ENCODE assay signal across 10 cellular contexts in the genomic region with DNA sequence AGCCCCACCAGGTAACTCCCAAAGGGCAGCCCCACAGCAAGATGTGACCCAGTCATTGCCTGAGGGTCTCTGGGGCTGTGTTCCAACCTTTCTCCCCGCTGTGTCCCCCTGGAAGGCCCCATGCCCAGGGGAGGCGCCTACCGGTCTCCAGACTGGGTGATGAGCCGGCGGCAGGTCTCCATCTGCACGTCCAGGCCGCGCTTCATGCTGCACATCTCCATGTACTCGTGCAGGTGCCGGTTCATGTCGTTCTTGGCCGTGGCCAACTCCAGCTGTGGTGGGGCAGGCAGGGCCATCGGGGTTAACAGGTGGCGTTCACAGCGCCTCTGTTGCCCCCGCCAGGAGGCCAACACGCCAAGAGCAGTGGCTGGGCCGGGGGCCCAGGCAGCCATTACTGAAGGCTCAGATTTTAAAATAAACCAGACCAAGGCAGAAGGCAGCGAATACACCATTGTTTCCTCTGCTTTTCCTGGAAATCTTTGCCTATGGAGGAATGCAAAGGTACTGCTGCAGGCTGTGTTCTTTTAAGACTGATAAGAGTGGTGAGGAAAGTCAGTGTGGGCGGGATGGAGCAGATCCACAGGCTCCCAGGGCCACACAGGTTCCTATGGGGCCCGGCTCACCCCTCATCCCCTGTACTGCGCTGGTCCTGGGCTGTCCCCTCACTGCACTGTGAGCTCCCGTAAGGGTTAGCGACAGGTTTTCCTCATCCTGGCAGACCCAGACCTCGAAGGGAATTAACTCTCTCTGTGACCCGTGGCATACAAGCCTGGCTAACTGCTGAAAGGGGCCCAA. TPM values are rescaled to one million over a fixed set of nuclear protein-coding genes. Genes with fewer than 3 reads are reported as not detected.
DNase-seq lines count a peak whose midpoint lies in the region; ATAC-seq and TF ChIP-seq lines count a peak whose summit lies in the region.
"Had no signal": no experiment of that assay in that cellular context is flagged by ENCODE, and none has a peak within 500 bp of the region (broad histone marks: within the 10 kb centered on the region; RNA-seq: fewer than 3 reads in every experiment).

No MANE protein-coding gene starts in this region.

- no peak overlapping the region for H3K27ac ChIP-seq in CD8-positive, alpha-beta T cell (ENCODE audit: low read depth, low read length)
- H3K27ac ChIP-seq in Peyer's patch: peak overlapping the region in 3 of 4 donors; percentile 77 to 90 (median 90)
- H3K27ac ChIP-seq in gastroesophageal sphincter: peak overlapping the region in 3 of 4 donors; percentile 84 to 99 (median 96)
- peak overlapping the region; percentile 97 for H3K27ac ChIP-seq in psoas muscle

- no peak for DNase-seq in CD8-positive, alpha-beta T cell
- DNase-seq in Peyer's patch (no peak), psoas muscle (peak in 1 of 2 donors; percentile 35), NCI-H1436 (lab: John Stamatoyannopoulos, UW) (no peak), amniotic stem cell (lab: John Stamatoyannopoulos, UW) (no peak)
- DNase-seq: NCI-H774, nucleus accumbens had no signal

- H3K27me3 ChIP-seq in CD8-positive, alpha-beta T cell (ENCODE audit: insufficient read depth, low read length): no peaks in the 10 kb centered on the region
- H3K27me3 ChIP-seq in Peyer's patch (no peaks in the 10 kb centered on the region), gastroesophageal sphincter (no peaks in the 10 kb centered on the region), psoas muscle (ENCODE audit: insufficient read depth in 3 of 3, low read length in 2 of 3) (no peaks in the 10 kb centered on the region)

- POLR2A ChIA-PET in CD8-positive, alpha-beta T cell (lab: Charles Lee): interaction anchor here (0.6 to 7.5 kb wide), 2 partner anchors 71 to 402 kb away, joined by 3 to 81 read pairs; partner anchors contain the start of genes C12orf57, RNU7-1 and VAMP1

- H3K27ac Mint-ChIP-seq in CD8-positive, alpha-beta T cell: peak overlapping the region; percentile 79

- peaks cover 34% of the 10 kb centered on the region for H3K4me1 Mint-ChIP-seq in CD8-positive, alpha-beta T cell (ENCODE audit: low read depth)

- H3K36me3 ChIP-seq in CD8-positive, alpha-beta T cell (ENCODE audit: insufficient read depth, low read length): peaks cover 31% of the 10 kb centered on the region
- H3K36me3 ChIP-seq in Peyer's patch (peaks cover 0 to 29% (median 0%) of the 10 kb centered on the region in 3 donors), gastroesophageal sphincter (peaks cover 0 to 84% of the 10 kb centered on the region in 2 donors), psoas muscle (ENCODE audit: insufficient read depth in 1 of 2, low read depth in 1 of 2) (peaks cover 0 to 73% of the 10 kb centered on the region in 2 donors)

- intact Hi-C loops in CD8-positive, alpha-beta T cell (cut with DNase I, micrococcal nuclease): no loop called here
- intact Hi-C loops in psoas muscle (cut with DNase I): no loop called here

- CTCF ChIA-PET in CD8-positive, alpha-beta T cell (lab: Charles Lee): interaction anchor here (1.3 to 9.4 kb wide), 5 partner anchors 12 to 242 kb away, joined by 3 to 170 read pairs (median 56); no protein-coding TSS in a partner anchor

- TF ChIP-seq POLR2A in Peyer's patch (IDR thresholded peaks at IDR 0.05) (no peak), gastroesophageal sphincter (IDR thresholded peaks at IDR 0.05) (no peak)

- peaks cover 24% of the 10 kb centered on the region for H3K4me1 ChIP-seq in CD8-positive, alpha-beta T cell (ENCODE audit: insufficient read depth, low read length)
- H3K4me1 ChIP-seq in Peyer's patch: peaks cover 0 to 52% (median 17%) of the 10 kb centered on the region in 4 donors
- H3K4me1 ChIP-seq in gastroesophageal sphincter: peaks cover 0 to 56% (median 22%) of the 10 kb centered on the region in 3 donors
- H3K4me1 ChIP-seq in psoas muscle: peaks cover 43% of the 10 kb centered on the region

- no peak for TF ChIP-seq EP300 in gastroesophageal sphincter (IDR thresholded peaks at IDR 0.05)

- TF ChIP-seq CTCF in CD8-positive, alpha-beta T cell (IDR thresholded peaks at IDR 0.05): no peak
- no peak for TF ChIP-seq CTCF in Peyer's patch (IDR thresholded peaks at IDR 0.05)
- TF ChIP-seq CTCF in gastroesophageal sphincter (IDR thresholded peaks at IDR 0.05): no peak
- TF ChIP-seq CTCF in psoas muscle (IDR thresholded peaks at IDR 0.05): no peak

- H3K9me3 Mint-ChIP-seq in CD8-positive, alpha-beta T cell: no peaks in the 10 kb centered on the region

- no peak overlapping the region for H3K4me3 ChIP-seq in CD8-positive, alpha-beta T cell (ENCODE audit: low read depth, low read length)
- no peak overlapping the region for H3K4me3 ChIP-seq in Peyer's patch
- H3K4me3 ChIP-seq in gastroesophageal sphincter: no peak overlapping the region
- H3K4me3 ChIP-seq in psoas muscle: no peak overlapping the region

- H3K4me3 Mint-ChIP-seq in CD8-positive, alpha-beta T cell: no peak overlapping the region

- ATAC-seq in CD8-positive, alpha-beta T cell: no peak
- ATAC-seq in gastroesophageal sphincter: no peak
- peak in 3 of 4 donors; percentile 2 to 24 (median 14) for ATAC-seq in psoas muscle
- ATAC-seq in GM18519 (IDR thresholded peaks at IDR 0.05; ENCODE audit: low FRiP score, unreplicated experiment): no peak
- ATAC-seq in GM21528 (IDR thresholded peaks at IDR 0.05; ENCODE audit: low FRiP score, unreplicated experiment): no peak

- H3K27me3 Mint-ChIP-seq in CD8-positive, alpha-beta T cell (ENCODE audit: low read depth): no peaks in the 10 kb centered on the region

- peaks cover 58% of the 10 kb centered on the region for H3K36me3 Mint-ChIP-seq in CD8-positive, alpha-beta T cell

- H3K9me3 ChIP-seq in CD8-positive, alpha-beta T cell (ENCODE audit: low read length): no peaks in the 10 kb centered on the region
- H3K9me3 ChIP-seq in Peyer's patch (no peaks in the 10 kb centered on the region), gastroesophageal sphincter (no peaks in the 10 kb centered on the region), psoas muscle (no peaks in the 10 kb centered on the region)

- 60 to 79% methylated on average over 1 to 4 of the region's 26 CpGs for WGBS in gastroesophageal sphincter (ENCODE audit: low coverage in 1 of 2), 2 donors
- 31 to 52% (median 33%) methylated on average over 26 of the region's 26 CpGs for WGBS in psoas muscle, 3 donors

RNA-seq across cellular contexts. Expression of gene GAPDH, which starts 7.3 kb away (rescaled TPM):
- total RNA-seq in CD8-positive, alpha-beta T cell: 100 to 1,000 TPM; 503 to 513 TPM
- 1,000 to 10,000 TPM; 1,939 to 3,624 (median 2,830) TPM for total RNA-seq in Peyer's patch
- 1,000 to 10,000 TPM; 1,868 to 3,239 (median 2,463) TPM for total RNA-seq in gastroesophageal sphincter
- total RNA-seq in psoas muscle: over 10,000 TPM in 2 of 4 donors, 1,000 to 10,000 TPM in 2; 7,136 to 10,782 (median 8,991) TPM
- polyA plus RNA-seq in psoas muscle: over 10,000 TPM in 2 of 3 donors, 1,000 to 10,000 TPM in 1; 9,788 to 18,891 (median 16,487) TPM

RNA-seq across cellular contexts. Expression of gene IFFO1, which starts 14.3 kb away (rescaled TPM):
- total RNA-seq in CD8-positive, alpha-beta T cell: 10 to 100 TPM; 16.7 to 18.4 TPM
- total RNA-seq in Peyer's patch: 10 to 100 TPM in 2 of 4 donors, 1 to 10 TPM in 2; 7.8 to 50.3 (median 9.5) TPM
- total RNA-seq in gastroesophageal sphincter: 10 to 100 TPM; 16.9 to 27.4 (median 22.1) TPM
- total RNA-seq in psoas muscle: 10 to 100 TPM; 12.6 to 26.3 (median 18.0) TPM
- 1 to 10 TPM; 6.7 to 8.9 (median 8.3) TPM for polyA plus RNA-seq in psoas muscle

RNA-seq across cellular contexts. Expression of gene NOP2, which starts 26.5 kb away (rescaled TPM):
- 10 to 100 TPM; 74.4 to 83.6 TPM for total RNA-seq in CD8-positive, alpha-beta T cell
- total RNA-seq in Peyer's patch (100 to 1,000 TPM in 1 of 4 donors, 10 to 100 TPM in 3; 21.4 to 135 (median 43.6) TPM), gastroesophageal sphincter (10 to 100 TPM; 22.5 to 49.8 (median 26.8) TPM), psoas muscle (10 to 100 TPM; 29.8 to 62.2 (median 52.9) TPM)
- polyA plus RNA-seq in psoas muscle: 10 to 100 TPM; 44.1 to 67.0 (median 66.4) TPM

RNA-seq across cellular contexts. Expression of gene NCAPD2, which starts 47.7 kb away (rescaled TPM):
- 10 to 100 TPM; 11.7 to 13.4 TPM for total RNA-seq in CD8-positive, alpha-beta T cell
- total RNA-seq in Peyer's patch (10 to 100 TPM; 26.1 to 86.6 (median 32.7) TPM), gastroesophageal sphincter (10 to 100 TPM; 21.2 to 28.0 (median 24.8) TPM), psoas muscle (10 to 100 TPM; 10.1 to 13.4 (median 11.2) TPM)
- polyA plus RNA-seq in psoas muscle: 1 to 10 TPM; 3.9 to 9.5 (median 5.9) TPM

RNA-seq across cellular contexts. Expression of gene MRPL51, which starts 48.5 kb away (rescaled TPM):
- total RNA-seq in CD8-positive, alpha-beta T cell: 10 to 100 TPM; 17.4 to 18.4 TPM
- total RNA-seq in Peyer's patch: 10 to 100 TPM; 23.5 to 71.8 (median 61.6) TPM
- total RNA-seq in gastroesophageal sphincter: 10 to 100 TPM; 51.0 to 99.3 (median 66.0) TPM
- total RNA-seq in psoas muscle: 100 to 1,000 TPM; 202 to 250 (median 227) TPM
- polyA plus RNA-seq in psoas muscle: 100 to 1,000 TPM; 153 to 217 (median 180) TPM

Comparison
In these comparisons a context has a peak if more than half of its experiments do, and no peak if none do; other contexts are left out.
1. ATAC-seq: peak in psoas muscle (3 of 4); none in CD8-positive, alpha-beta T cell (single experiment), gastroesophageal sphincter (single experiment), GM18519 (single experiment) and GM21528 (single experiment).